19 cellular contexts compared by ENCODE assay signal in genomic region chr3:142112601-142113000, GRCh38.
"Had no signal": no experiment of that assay in that cellular context is flagged by ENCODE, and none has a peak within 500 bp of the region (broad histone marks: within the 10 kb centered on the region; RNA-seq: fewer than 3 reads in every experiment).

No MANE protein-coding gene starts in this region.

- H3K36me3 ChIP-seq: colonic mucosa, esophagus muscularis mucosa, gastroesophageal sphincter, heart right ventricle, left lung, lower lobe of right lung had no signal

- DNase-seq: colonic mucosa; cortex of kidney; effector CD8-positive, alpha-beta T cell; effector memory CD8-positive, alpha-beta T cell; endodermal cell; foreskin keratinocyte; head of caudate nucleus; heart right ventricle; hippocampal formation; left cardiac atrium; left lung; left ventricle myocardium superior; lower lobe of right lung; mesenchymal stem cell; midbrain; naive B cell; naive thymus-derived CD8-positive, alpha-beta T cell had no signal

- ATAC-seq: effector memory CD8-positive, alpha-beta T cell; foreskin keratinocyte; gastroesophageal sphincter; heart right ventricle; left cardiac atrium; left lung; left ventricle myocardium superior; lower lobe of right lung; naive thymus-derived CD8-positive, alpha-beta T cell had no signal

- H3K4me1 ChIP-seq: colonic mucosa, esophagus muscularis mucosa, foreskin keratinocyte had no signal

- H3K4me3 ChIP-seq: colonic mucosa, esophagus muscularis mucosa, gastroesophageal sphincter, heart right ventricle, left lung, lower lobe of right lung had no signal

- H3K27ac ChIP-seq: colonic mucosa, esophagus muscularis mucosa, foreskin keratinocyte, gastroesophageal sphincter, heart right ventricle, left lung, lower lobe of right lung had no signal

- H3K27me3 ChIP-seq: colonic mucosa, esophagus muscularis mucosa, foreskin keratinocyte, gastroesophageal sphincter, heart right ventricle, left lung had no signal

- H3K9me3 ChIP-seq: colonic mucosa, esophagus muscularis mucosa, gastroesophageal sphincter, heart right ventricle, left lung, lower lobe of right lung had no signal
